Comparison of ENCODE assay signal across 33 cellular contexts in genomic region chr7:78169992-78170391, GRCh38.
"Had no signal": no experiment of that assay in that cellular context is flagged by ENCODE, and none has a peak within 500 bp of the region (broad histone marks: within the 10 kb centered on the region; RNA-seq: fewer than 3 reads in every experiment).

No MANE protein-coding gene starts in this region.

- H3K36me3 Mint-ChIP-seq: activated CD8-positive, alpha-beta memory T cell treated with anti-CD3 and anti-CD28 coated beads, Interleukin-2, amount 10 ng/mL, durations not matched to agents 7 days and 5 days; activated naive CD8-positive, alpha-beta T cell treated with anti-CD3 and anti-CD28 coated beads for 36 hours had no signal

- H3K4me3 Mint-ChIP-seq: activated B cell treated with CpG ODN at 0.5 μM for 24 hours; activated CD4-positive, alpha-beta memory T cell treated with anti-CD3 and anti-CD28 coated beads, Interleukin-2, amount 10 ng/mL, durations not matched to agents 7 days and 5 days; activated CD8-positive, alpha-beta memory T cell treated with anti-CD3 and anti-CD28 coated beads, Interleukin-2, amount 10 ng/mL, durations not matched to agents 7 days and 5 days; activated naive CD8-positive, alpha-beta T cell treated with anti-CD3 and anti-CD28 coated beads for 36 hours; central memory CD8-positive, alpha-beta T cell had no signal

- ATAC-seq: activated CD8-positive, alpha-beta memory T cell treated with anti-CD3 and anti-CD28 coated beads, Interleukin-2, amount 10 ng/mL, durations not matched to agents 7 days and 5 days; Right ventricle myocardium inferior had no signal

- H3K27ac Mint-ChIP-seq: activated B cell treated with CpG ODN at 0.5 μM for 24 hours; activated CD4-positive, alpha-beta memory T cell treated with anti-CD3 and anti-CD28 coated beads, Interleukin-2, amount 10 ng/mL, durations not matched to agents 7 days and 5 days; activated CD8-positive, alpha-beta memory T cell treated with anti-CD3 and anti-CD28 coated beads, Interleukin-2, amount 10 ng/mL, durations not matched to agents 7 days and 5 days; activated naive CD8-positive, alpha-beta T cell treated with anti-CD3 and anti-CD28 coated beads for 36 hours had no signal

- H3K27ac ChIP-seq: brain microvascular endothelial cell, cardiac muscle cell, colonic mucosa, PC-9, RWPE1, VCaP had no signal

- H3K4me1 Mint-ChIP-seq: activated B cell treated with CpG ODN at 0.5 μM for 24 hours; activated CD4-positive, alpha-beta memory T cell treated with anti-CD3 and anti-CD28 coated beads, Interleukin-2, amount 10 ng/mL, durations not matched to agents 7 days and 5 days; activated CD8-positive, alpha-beta memory T cell treated with anti-CD3 and anti-CD28 coated beads, Interleukin-2, amount 10 ng/mL, durations not matched to agents 7 days and 5 days; activated naive CD8-positive, alpha-beta T cell treated with anti-CD3 and anti-CD28 coated beads for 36 hours; central memory CD8-positive, alpha-beta T cell had no signal

- H3K27me3 Mint-ChIP-seq: activated CD8-positive, alpha-beta memory T cell treated with anti-CD3 and anti-CD28 coated beads, Interleukin-2, amount 10 ng/mL, durations not matched to agents 7 days and 5 days; activated naive CD8-positive, alpha-beta T cell treated with anti-CD3 and anti-CD28 coated beads for 36 hours had no signal

- H3K9me3 Mint-ChIP-seq: activated B cell treated with CpG ODN at 0.5 μM for 24 hours; activated CD4-positive, alpha-beta memory T cell treated with anti-CD3 and anti-CD28 coated beads, Interleukin-2, amount 10 ng/mL, durations not matched to agents 7 days and 5 days; activated naive CD8-positive, alpha-beta T cell treated with anti-CD3 and anti-CD28 coated beads for 36 hours; central memory CD8-positive, alpha-beta T cell had no signal

- DNase-seq: activated B cell treated with CpG ODN at 0.5 μM for 24 hours; activated CD4-positive, alpha-beta memory T cell treated with anti-CD3 and anti-CD28 coated beads, Interleukin-2, amount 10 ng/mL, durations not matched to agents 7 days and 5 days; activated CD4-positive, alpha-beta T cell treated with anti-CD3 and anti-CD28 coated beads for 4 hours; activated CD4-positive, CD25-positive, alpha-beta regulatory T cell treated with anti-CD3 and anti-CD28 coated beads, Interleukin-2, amount 50 U/mL, for 72 hours; activated CD8-positive, alpha-beta memory T cell treated with anti-CD3 and anti-CD28 coated beads for 24 hours; activated CD8-positive, alpha-beta memory T cell treated with anti-CD3 and anti-CD28 coated beads, Interleukin-2, amount 10 ng/mL, durations not matched to agents 7 days and 5 days; activated CD8-positive, alpha-beta memory T cell treated with anti-CD3 and anti-CD28 coated beads, Interleukin-2, amount 50 U/mL, for 48 hours; activated effector memory CD4-positive, alpha-beta T cell treated with Interleukin-2 at 50 U/mL for 16 hours; activated naive CD4-positive, alpha-beta T cell; activated naive CD4-positive, alpha-beta T cell treated with anti-CD3 and anti-CD28 coated beads, Interleukin-2, amount 50 U/mL, for 16 hours; activated naive CD8-positive, alpha-beta T cell treated with anti-CD3 and anti-CD28 coated beads for 36 hours; activated T-cell treated with anti-CD3 and anti-CD28 coated beads, Interleukin-2, amount 50 U/mL, for 48 hours; amniotic stem cell; aorta; brain microvascular endothelial cell; colonic mucosa; MG63; NCI-H1092; NCI-H1436 treated with DMSO at 0.1 percent for 48 hours; NCI-H1694 treated with DMSO at 0.1 percent for 48 hours; NCI-H2029; NCI-H345; NCI-H524 treated with DMSO at 0.1 percent for 48 hours; PC-9; SIG-M5; T-helper 1 cell; T-helper 2 cell; T-helper 9 cell had no signal
